In the genomic region with DNA sequence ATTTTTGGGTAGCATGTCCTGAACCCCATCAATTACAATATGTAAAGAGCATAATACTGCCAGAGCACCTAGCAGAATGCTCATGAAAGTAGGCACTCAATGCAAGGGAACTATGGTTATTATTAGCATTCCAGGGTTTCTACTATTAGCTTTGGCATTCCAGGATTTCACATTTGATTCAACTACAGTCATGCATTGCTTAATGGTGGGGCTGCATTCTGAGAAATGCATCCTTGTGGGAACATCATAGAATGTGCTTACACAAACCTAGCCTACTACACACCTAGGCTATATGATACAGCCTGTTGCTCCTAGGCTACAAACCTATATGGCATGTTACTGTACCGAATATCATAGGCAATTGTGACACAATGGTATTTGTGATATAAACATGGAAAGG, we compare ENCODE assay signal across 28 cellular contexts.
DNase-seq lines count a peak whose midpoint lies in the region; ATAC-seq, FAIRE-seq and TF ChIP-seq lines count a peak whose summit lies in the region.
"Had no signal": no experiment of that assay in that cellular context is flagged by ENCODE, and none has a peak within 500 bp of the region (broad histone marks: within the 10 kb centered on the region; RNA-seq: fewer than 3 reads in every experiment).

No MANE protein-coding gene starts in this region.

- no peaks in the 10 kb centered on the region for H4K20me1 ChIP-seq in GM23248 (ENCODE audit: insufficient read depth)
- no peaks in the 10 kb centered on the region for H4K20me1 ChIP-seq in keratinocyte (ENCODE audit: control insufficient read depth, extremely low read depth, insufficient read depth, low read length)

- dilution Hi-C loops in keratinocyte (cut with MboI; ENCODE audit: extremely low pct_ligation_motif_present, low sequenced_read_pairs) = no loop called here

- WGBS in GM23248 (ENCODE audit: low coverage in 1 of 2, low lambda C conversion rate in 2 of 2, missing lambda C conversion rate in 2 of 2), 2 experiments = 75 to 83% methylated on average over 1 of the region's 1 CpG

- H3K4me3 ChIP-seq in AG04450 (ENCODE audit: low read depth, low read length) (no peak overlapping the region), GM23248 (no peak overlapping the region), choroid plexus epithelial cell (ENCODE audit: low read depth, low read length) (no peak overlapping the region), keratinocyte (ENCODE audit: control insufficient read depth in 2 of 3, extremely low read depth in 1 of 3, insufficient read depth in 2 of 3, low read depth in 1 of 3, low read length in 3 of 3) (no peak overlapping the region)
- H3K4me3 ChIP-seq: adrenal gland, breast epithelium, skin epidermis, testis had no signal

- peak; percentile 26 for DNase-seq in AG04450 (ENCODE audit: low read depth, low spot score)
- peak; percentile 61 for DNase-seq in GM23248
- DNase-seq in choroid plexus epithelial cell (ENCODE audit: low read depth) = peak; percentile 10
- no peak for DNase-seq in keratinocyte (ENCODE audit: low read depth, low spot score)
- DNase-seq in activated CD4-positive, alpha-beta T cell treated with anti-CD3 and anti-CD28 coated beads, Interleukin-2, amount 50 U/mL, for 1 hour = no peak
- no peak for DNase-seq in NCI-H2107 (lab: John Stamatoyannopoulos, UW)
- DNase-seq: 8988T; activated CD4-positive, alpha-beta memory T cell treated with anti-CD3 and anti-CD28 coated beads for 36 hours; activated naive CD4-positive, alpha-beta T cell treated with Interleukin-2 at 50 U/mL for 16 hours; activated T-cell treated with anti-CD3 and anti-CD28 coated beads, Interleukin-2, amount 50 U/mL, for 72 hours; adrenal gland; CD8-positive, alpha-beta T cell; HCEC 1CT; left cardiac atrium; nephron progenitor cell; SHP77; stimulated activated naive CD8-positive, alpha-beta T cell treated with anti-CD3 and anti-CD28 coated beads, Interleukin-15, Interleukin-2, amounts not matched to agents 100 U/mL and 50 U/mL, for 24 hours; T-helper 2 cell; testis had no signal

- CTCF ChIA-PET in AG04450 (lab: Charles Lee) = no interaction called here

- peaks cover 5% of the 10 kb centered on the region for H3K27me3 ChIP-seq in AG04450 (ENCODE audit: control insufficient read depth, insufficient read depth, low read length)
- H3K27me3 ChIP-seq in GM23248 (replicated peaks; ENCODE audit: insufficient read depth) = no peaks in the 10 kb centered on the region
- no peaks in the 10 kb centered on the region for H3K27me3 ChIP-seq in keratinocyte (ENCODE audit: control insufficient read depth, extremely low read depth, insufficient read depth, low read length)
- H3K27me3 ChIP-seq: adrenal gland, breast epithelium, testis had no signal

- no peaks in the 10 kb centered on the region for H3K9me1 ChIP-seq in keratinocyte (ENCODE audit: control insufficient read depth, extremely low read depth, insufficient read depth, low read length)

- peak; percentile 65 for FAIRE-seq in keratinocyte (lab: Jason Lieb, UNC)
- FAIRE-seq: frontal cortex, GM12892 had no signal

- H2AFZ ChIP-seq in GM23248 = no peak overlapping the region
- no peak overlapping the region for H2AFZ ChIP-seq in keratinocyte (ENCODE audit: control insufficient read depth, low read length)

- H3F3A ChIP-seq in GM23248 (ENCODE audit: insufficient read depth) = no peaks in the 10 kb centered on the region

- ATAC-seq in HG03460 (IDR thresholded peaks at IDR 0.05; ENCODE audit: unreplicated experiment) (no peak), HG03196 (IDR thresholded peaks at IDR 0.05; ENCODE audit: unreplicated experiment) (no peak)
- ATAC-seq: activated CD4-positive, CD25-positive, alpha-beta regulatory T cell treated with anti-CD3 and anti-CD28 coated beads, Interleukin-2, amount 50 U/mL, for 24 hours; activated T-cell treated with anti-CD3 and anti-CD28 coated beads, Interleukin-2, amount 50 U/mL, for 72 hours; CD8-positive, alpha-beta T cell; left cardiac atrium; Panc1; stimulated activated naive CD8-positive, alpha-beta T cell treated with anti-CD3 and anti-CD28 coated beads, Interleukin-15, Interleukin-2, amounts not matched to agents 100 U/mL and 50 U/mL, for 24 hours had no signal

- no peaks in the 10 kb centered on the region for H3K9me3 ChIP-seq in AG04450 (ENCODE audit: control insufficient read depth, insufficient read depth, low read length)
- no peaks in the 10 kb centered on the region for H3K9me3 ChIP-seq in GM23248 (ENCODE audit: low read depth)
- H3K9me3 ChIP-seq in keratinocyte (ENCODE audit: control insufficient read depth, low read depth, low read length) = no peaks in the 10 kb centered on the region
- H3K9me3 ChIP-seq: adrenal gland, breast epithelium, testis had no signal

- TF ChIP-seq CTCF in AG04450 (IDR thresholded peaks at IDR 0.05; ENCODE audit: low read depth, low read length) (no peak), choroid plexus epithelial cell (conservative IDR thresholded peaks at IDR 0.05; ENCODE audit: low read depth, low read length) (no peak), keratinocyte (optimal IDR thresholded peaks at IDR 0.05 in 1 of 3, IDR thresholded peaks at IDR 0.05 in 1 of 3, conservative IDR thresholded peaks at IDR 0.05 in 1 of 3; ENCODE audit: extremely low read depth in 1 of 3, insufficient read depth in 2 of 3, low read length in 3 of 3) (no peak)

- POLR2A ChIA-PET in AG04450 (lab: Yijun Ruan, JAX) = no interaction called here

- no peak overlapping the region for H3K9ac ChIP-seq in GM23248
- no peak overlapping the region for H3K9ac ChIP-seq in keratinocyte (ENCODE audit: control insufficient read depth, extremely low read depth, insufficient read depth, low read length)

- no peaks in the 10 kb centered on the region for H3K9me2 ChIP-seq in GM23248 (ENCODE audit: insufficient read depth)

- H3K36me3 ChIP-seq in GM23248 (ENCODE audit: low read depth) = no peaks in the 10 kb centered on the region
- H3K36me3 ChIP-seq in keratinocyte (ENCODE audit: control insufficient read depth in 2 of 2, extremely low read depth in 1 of 2, insufficient read depth in 2 of 2, low read length in 2 of 2) = no peaks in the 10 kb centered on the region
- H3K36me3 ChIP-seq: adrenal gland, breast epithelium had no signal

- H3K27ac ChIP-seq in AG04450 (ENCODE audit: low read depth, low read length) = no peak overlapping the region
- H3K27ac ChIP-seq in GM23248 = no peak overlapping the region
- no peak overlapping the region for H3K27ac ChIP-seq in keratinocyte (ENCODE audit: control insufficient read depth, insufficient read depth, low read length)
- H3K27ac ChIP-seq: adrenal gland, breast epithelium, epithelial cell of prostate, skin epidermis, testis had no signal

- in situ Hi-C loops in GM23248 (cut with MboI) = no loop called here

- H3K4me1 ChIP-seq in GM23248 (ENCODE audit: insufficient read depth) = no peaks in the 10 kb centered on the region
- H3K4me1 ChIP-seq in keratinocyte (ENCODE audit: control insufficient read depth, extremely low read depth, insufficient read depth, low read length) = no peaks in the 10 kb centered on the region
- H3K4me1 ChIP-seq: adrenal gland, breast epithelium, testis had no signal

- no peaks in the 10 kb centered on the region for H3K79me2 ChIP-seq in GM23248 (ENCODE audit: insufficient read depth)
- H3K79me2 ChIP-seq in keratinocyte (ENCODE audit: control insufficient read depth, insufficient read depth, low read length) = no peaks in the 10 kb centered on the region

- H3K4me2 ChIP-seq in GM23248 (ENCODE audit: unreplicated experiment) = no peak overlapping the region
- H3K4me2 ChIP-seq in keratinocyte (ENCODE audit: control insufficient read depth, extremely low read depth, insufficient read depth, low read depth, low read length) = no peak overlapping the region

Comparison
In these comparisons a context has a peak if more than half of its experiments do, and no peak if none do; other contexts are left out.
1. DNase-seq: peak in AG04450 (single experiment), GM23248 (single experiment) and choroid plexus epithelial cell (single experiment); none in keratinocyte (single experiment), activated CD4-positive, alpha-beta T cell treated with anti-CD3 and anti-CD28 coated beads, Interleukin-2, amount 50 U/mL, for 1 hour (single experiment) and NCI-H2107 (single experiment).